8 cellular contexts compared by ENCODE assay signal in the genomic region with DNA sequence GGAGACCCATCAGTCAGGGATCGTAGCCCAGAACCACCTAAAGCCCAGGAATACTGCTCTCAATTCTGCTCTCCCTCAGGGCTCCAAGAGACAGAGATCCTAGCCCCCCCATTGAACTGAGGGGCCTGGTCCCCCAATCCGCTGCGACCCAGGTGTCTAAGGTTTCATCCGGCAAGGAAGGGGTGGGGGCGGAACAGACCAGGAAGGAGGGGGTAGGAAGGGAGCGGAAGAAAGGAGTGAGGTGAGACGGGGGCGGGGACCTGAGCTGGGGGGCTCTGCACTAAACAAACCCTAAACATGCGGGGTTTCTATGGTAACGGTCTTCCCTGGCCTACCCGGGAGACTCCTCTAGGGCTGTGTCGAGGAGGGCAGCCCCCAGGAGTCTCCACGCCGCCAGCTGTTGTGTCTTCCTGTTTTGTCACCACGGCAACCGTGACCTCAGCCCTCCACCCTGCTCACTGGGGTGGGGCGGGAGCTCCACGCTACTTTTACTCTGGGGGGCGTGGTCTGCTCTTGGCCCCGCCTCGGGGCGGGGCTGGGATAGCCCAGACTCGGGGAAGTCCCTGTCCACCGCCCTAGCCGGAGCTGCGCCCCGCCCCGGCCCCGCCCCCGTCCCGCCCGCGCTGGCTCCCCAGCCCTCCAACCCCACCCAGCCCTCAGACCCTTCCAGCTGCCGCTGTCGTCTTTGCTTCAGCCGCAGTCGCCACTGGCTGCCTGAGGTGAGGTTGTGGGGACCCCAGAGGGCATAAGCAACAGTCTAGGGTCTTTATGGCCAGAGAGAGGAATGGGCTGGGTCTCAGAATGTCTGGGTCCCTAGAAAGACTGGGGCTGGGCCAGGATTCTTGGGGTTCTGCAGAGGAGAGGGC. TPM values are rescaled to one million over a fixed set of nuclear protein-coding genes. Genes with fewer than 3 reads are reported as not detected.
DNase-seq lines count a peak whose midpoint lies in the region; ATAC-seq lines count a peak whose summit lies in the region.

Gene MYADM, plus strand, starts transcription at position 659 of the 866 bp plus-strand sequence. CDS start 5,647 bp downstream, outside the sequence.

- no peaks in the 10 kb centered on the region for H3K9me3 Mint-ChIP-seq in activated CD4-positive, alpha-beta memory T cell treated with anti-CD3 and anti-CD28 coated beads for 36 hours

- peak; percentile 73 for ATAC-seq in HG02970 (IDR thresholded peaks at IDR 0.05; ENCODE audit: low FRiP score, unreplicated experiment)
- peak; percentile 69 for ATAC-seq in left lobe of liver

- CTCF ChIA-PET in activated CD4-positive, alpha-beta memory T cell treated with anti-CD3 and anti-CD28 coated beads for 36 hours (lab: Charles Lee) = interaction anchor here (0.8 to 2.3 kb wide), 4 partner anchors 14 to 163 kb away, joined by 3 to 8 read pairs (median 3); no protein-coding TSS in a partner anchor

- POLR2A ChIA-PET in activated CD4-positive, alpha-beta memory T cell treated with anti-CD3 and anti-CD28 coated beads for 36 hours (lab: Charles Lee) = interaction anchor here (1.1 to 2.2 kb wide), 5 partner anchors 9 to 322 kb away, joined by 3 to 7 read pairs (median 6); partner anchors contain the start of genes CNOT3, MBOAT7, PRPF31 and TFPT

- H3K27me3 Mint-ChIP-seq in activated CD4-positive, alpha-beta memory T cell treated with anti-CD3 and anti-CD28 coated beads for 36 hours = no peaks in the 10 kb centered on the region

- H3K36me3 Mint-ChIP-seq in activated CD4-positive, alpha-beta memory T cell treated with anti-CD3 and anti-CD28 coated beads for 36 hours = peaks cover 1% of the 10 kb centered on the region

- H3K4me1 Mint-ChIP-seq in activated CD4-positive, alpha-beta memory T cell treated with anti-CD3 and anti-CD28 coated beads for 36 hours (ENCODE audit: low read depth) = peaks cover 28% of the 10 kb centered on the region

- H3K27ac Mint-ChIP-seq in activated CD4-positive, alpha-beta memory T cell treated with anti-CD3 and anti-CD28 coated beads for 36 hours = peak within 1 kb of the TSS; percentile 89

- DNase-seq in DMS53 (lab: John Stamatoyannopoulos, UW) (peak; percentile 36), DMS53 treated with DMSO at 0.1 percent for 48 hours (lab: John Stamatoyannopoulos, UW; ENCODE audit: unreplicated experiment) (no peak), NCI-H526 treated with DMSO at 0.1 percent for 48 hours (lab: John Stamatoyannopoulos, UW) (peak; percentile 96), dermis microvascular lymphatic vessel endothelial cell (ENCODE audit: low read depth in 2 of 2) (peak; percentile 98 to 99), left lobe of liver (ENCODE audit: low spot score) (peak; percentile 92)
- peak; percentile 99 for DNase-seq in activated CD4-positive, alpha-beta memory T cell treated with anti-CD3 and anti-CD28 coated beads for 36 hours
- DNase-seq in stimulated activated CD4-positive, alpha-beta T cell treated with anti-CD3 and anti-CD28 coated beads, Interleukin-1b, Interleukin-23, amount 100 ng/mL, for 48 hours = peak; percentile 98

- peak within 1 kb of the TSS; percentile 93 for H3K4me3 Mint-ChIP-seq in activated CD4-positive, alpha-beta memory T cell treated with anti-CD3 and anti-CD28 coated beads for 36 hours

- intact Hi-C loops in activated CD4-positive, alpha-beta memory T cell treated with anti-CD3 and anti-CD28 coated beads for 36 hours (cut with micrococcal nuclease) = loop anchor here (2.0 to 5.0 kb wide), 5 partner anchors 235 to 1609 kb away; partner anchors contain the start of genes NDUFA3, PRPF31, TFPT and ZNF628

RNA-seq across cellular contexts. Expression of gene MYADM, which starts in this region (rescaled TPM):
- 10 to 100 TPM; 40.3 to 45.5 TPM for total RNA-seq in activated CD4-positive, alpha-beta memory T cell treated with anti-CD3 and anti-CD28 coated beads for 36 hours
- total RNA-seq in dermis microvascular lymphatic vessel endothelial cell (5.9 and 12.5 TPM in 2 replicates), left lobe of liver (15.2 TPM)
